ENCODE assay signal across 1 cellular context in genomic region chrX:275476-275966, GRCh38.
TF ChIP-seq lines count a peak whose summit lies in the region.

No MANE protein-coding gene starts in this region.

TF ChIP-seq in HepG2, 621 proteins besides CTCF, POLR2A, EP300 and RAD21 (continued from another document):
- no peak for TF ChIP-seq ZBTB40 (IDR thresholded peaks at IDR 0.05)
- TF ChIP-seq ZBTB40 (CRISPR knock-in tag; IDR thresholded peaks at IDR 0.05): no peak
- no peak for TF ChIP-seq ZNF678 (CRISPR knock-in tag; IDR thresholded peaks at IDR 0.05)
- no peak for TF ChIP-seq SRSF9 (IDR thresholded peaks at IDR 0.05; ENCODE audit: borderline replicate concordance, insufficient read depth, low read depth, low read length, poor library complexity, severe bottlenecking)
- TF ChIP-seq SSRP1 (CRISPR knock-in tag; IDR thresholded peaks at IDR 0.05): no peak
- TF ChIP-seq NR2C2 (CRISPR knock-in tag; IDR thresholded peaks at IDR 0.05; ENCODE audit: borderline replicate concordance): no peak
- TF ChIP-seq E2F5 (CRISPR knock-in tag; conservative IDR thresholded peaks at IDR 0.05): no peak
- TF ChIP-seq FOXA3 (CRISPR knock-in tag; IDR thresholded peaks at IDR 0.05): no peak
- TF ChIP-seq AHR (CRISPR knock-in tag; IDR thresholded peaks at IDR 0.05): no peak
- no peak for TF ChIP-seq ZNF773 (CRISPR knock-in tag; IDR thresholded peaks at IDR 0.05; ENCODE audit: borderline replicate concordance)
- peak; percentile 3; the same call in 1 of the 2 replicates for TF ChIP-seq ZNF142 (CRISPR knock-in tag; IDR thresholded peaks at IDR 0.05)
- TF ChIP-seq KDM1A (CRISPR knock-in tag; IDR thresholded peaks at IDR 0.05): no peak
- no peak for TF ChIP-seq ZNF782 (CRISPR knock-in tag; IDR thresholded peaks at IDR 0.05; ENCODE audit: borderline replicate concordance)
- TF ChIP-seq NFYB (CRISPR knock-in tag; IDR thresholded peaks at IDR 0.05): no peak
- TF ChIP-seq CBX2 (IDR thresholded peaks at IDR 0.05; ENCODE audit: low read depth, low read length): no peak
- no peak for TF ChIP-seq CBX2 (CRISPR knock-in tag; IDR thresholded peaks at IDR 0.05; ENCODE audit: low read depth)
- TF ChIP-seq HDAC2 (CRISPR knock-in tag; IDR thresholded peaks at IDR 0.05): peak; percentile 1; the same call in 1 of the 2 replicates
- no peak for TF ChIP-seq HNF4A (CRISPR knock-in tag; IDR thresholded peaks at IDR 0.05)
- TF ChIP-seq SRSF1 (optimal IDR thresholded peaks at IDR 0.05; ENCODE audit: low read depth, low read length): peak; percentile 3
- 0 out of 2 replicates have a peak, but pooled peaks have one; percentile 9 for TF ChIP-seq ZBTB7A (CRISPR knock-in tag; IDR thresholded peaks at IDR 0.05)
- no peak for TF ChIP-seq DDIT3 (CRISPR knock-in tag; IDR thresholded peaks at IDR 0.05)
- TF ChIP-seq ZNF780A (CRISPR knock-in tag; IDR thresholded peaks at IDR 0.05): no peak
- no peak for TF ChIP-seq TCF12 (IDR thresholded peaks at IDR 0.05)
- TF ChIP-seq TCF12 (CRISPR knock-in tag; IDR thresholded peaks at IDR 0.05): no peak
- no peak for TF ChIP-seq KLF11 (CRISPR knock-in tag; IDR thresholded peaks at IDR 0.05)
- peak; percentile 35; the same call in 1 of the 2 replicates for TF ChIP-seq PATZ1 (CRISPR knock-in tag; IDR thresholded peaks at IDR 0.05)
- TF ChIP-seq ZNF839 (CRISPR knock-in tag; IDR thresholded peaks at IDR 0.05; ENCODE audit: borderline replicate concordance): no peak
- no peak for TF ChIP-seq MLXIP (CRISPR knock-in tag; IDR thresholded peaks at IDR 0.05; ENCODE audit: borderline replicate concordance)
- no peak for TF ChIP-seq ZSCAN9 (CRISPR knock-in tag; IDR thresholded peaks at IDR 0.05; ENCODE audit: borderline replicate concordance)
- no peak for TF ChIP-seq ZBTB3 (CRISPR knock-in tag; IDR thresholded peaks at IDR 0.05; ENCODE audit: borderline replicate concordance, low read depth)
- peak; percentile 86 for TF ChIP-seq RBFOX2 (IDR thresholded peaks at IDR 0.05; ENCODE audit: low read depth, low read length)
- no peak for TF ChIP-seq ZNF3 (CRISPR knock-in tag; IDR thresholded peaks at IDR 0.05)
- TF ChIP-seq SAP130 (CRISPR knock-in tag; IDR thresholded peaks at IDR 0.05; ENCODE audit: low read depth): no peak
- no peak for TF ChIP-seq SP1 (IDR thresholded peaks at IDR 0.05)
- no peak for TF ChIP-seq SP1 (CRISPR knock-in tag; IDR thresholded peaks at IDR 0.05)
- no peak for TF ChIP-seq ZNF383 (CRISPR knock-in tag; IDR thresholded peaks at IDR 0.05; ENCODE audit: borderline replicate concordance)
- TF ChIP-seq TCF7L2 (IDR thresholded peaks at IDR 0.05; ENCODE audit: low read depth, low read length): no peak
- no peak for TF ChIP-seq SMAD9 (CRISPR knock-in tag; IDR thresholded peaks at IDR 0.05)
